8 cellular contexts compared by ENCODE assay signal in genomic region chr9:7285199-7285598, GRCh38.
"Had no signal": no experiment of that assay in that cellular context is flagged by ENCODE, and none has a peak within 500 bp of the region (broad histone marks: within the 10 kb centered on the region; RNA-seq: fewer than 3 reads in every experiment).

No MANE protein-coding gene starts in this region.

- DNase-seq: GDM1, GF-D8 had no signal

- ATAC-seq: GM12878 had no signal

- FAIRE-seq: G401.6, GM12878, GM12891, GM12892, GM18507, GM19239 had no signal

- H3K4me3 ChIP-seq: GM12878 had no signal
